ENCODE assay signal across 15 cellular contexts in genomic region chr6:64376394-64376793, GRCh38.
A peak's percentile ranks its signal among the peaks of the same experiment; 100 is the strongest.
DNase-seq lines count a peak whose midpoint lies in the region; ATAC-seq lines count a peak whose summit lies in the region.
"Had no signal": no experiment of that assay in that cellular context is flagged by ENCODE, and none has a peak within 500 bp of the region (broad histone marks: within the 10 kb centered on the region; RNA-seq: fewer than 3 reads in every experiment).

No MANE protein-coding gene starts in this region.

- H3K27me3 ChIP-seq in H7 (ENCODE audit: control insufficient read depth, insufficient read depth, low read length) = no peaks in the 10 kb centered on the region
- no peaks in the 10 kb centered on the region for H3K27me3 ChIP-seq in neuronal stem cell (ENCODE audit: control insufficient read depth in 3 of 3, insufficient read depth in 3 of 3, low read depth in 1 of 3, low read length in 3 of 3)

- H3K4me1 Mint-ChIP-seq in natural killer cell treated with Interleukin-12 subunit alpha and Interleukin-12 subunit beta and Interleukin-15 and Interleukin-18, amount 100 ng/mL, for 72 hours (ENCODE audit: low read depth in 2 of 2) = no peaks in the 10 kb centered on the region
- H3K4me1 Mint-ChIP-seq: IgD-negative memory B cell had no signal

- no peak overlapping the region for H3K27ac Mint-ChIP-seq in natural killer cell treated with Interleukin-12 subunit alpha and Interleukin-12 subunit beta and Interleukin-15 and Interleukin-18, amount 100 ng/mL, for 72 hours
- H3K27ac Mint-ChIP-seq: IgD-negative memory B cell had no signal

- no peak for ATAC-seq in HG03097 (IDR thresholded peaks at IDR 0.05; ENCODE audit: low FRiP score, unreplicated experiment)
- ATAC-seq in natural killer cell treated with Interleukin-12 subunit alpha and Interleukin-12 subunit beta and Interleukin-15 and Interleukin-18, amount 100 ng/mL, for 72 hours = no peak

- H2BK5ac ChIP-seq in neuronal stem cell (ENCODE audit: low read length) = no peak overlapping the region

- H3K36me3 ChIP-seq in H7 (replicated peaks; ENCODE audit: control insufficient read depth, insufficient read depth, low read length) (no peaks in the 10 kb centered on the region), neuronal stem cell (replicated peaks in 1 of 2; ENCODE audit: control insufficient read depth in 2 of 2, insufficient read depth in 2 of 2, low read length in 2 of 2) (no peaks in the 10 kb centered on the region)

- no peak overlapping the region for H4K8ac ChIP-seq in neuronal stem cell (ENCODE audit: low read depth, low read length)

- H3K9me3 ChIP-seq in neuronal stem cell (replicated peaks in 1 of 2; ENCODE audit: control insufficient read depth in 2 of 2, insufficient read depth in 1 of 2, low read depth in 1 of 2, low read length in 2 of 2) = peaks cover 0 to 3% of the 10 kb centered on the region in 2 donors

- no peak overlapping the region for H2BK120ac ChIP-seq in neuronal stem cell (ENCODE audit: low read depth, low read length)

- WGBS in neuronal stem cell (ENCODE audit: extremely low coverage in 2 of 2, insufficient read length in 2 of 2, insufficient replicate concordance in 1 of 2), 2 donors = no CpG with 5 or more reads among the region's 5 CpGs

- no peak overlapping the region for H3K4ac ChIP-seq in neuronal stem cell (ENCODE audit: low read length)

- peaks cover 0 to 6% of the 10 kb centered on the region in 2 donors for H3K4me1 ChIP-seq in neuronal stem cell (ENCODE audit: control insufficient read depth in 2 of 2, insufficient read depth in 1 of 2, low read depth in 1 of 2, low read length in 2 of 2)

- H3K9me3 Mint-ChIP-seq in natural killer cell treated with Interleukin-12 subunit alpha and Interleukin-12 subunit beta and Interleukin-15 and Interleukin-18, amount 100 ng/mL, for 72 hours = peaks cover 19% of the 10 kb centered on the region

- no peaks in the 10 kb centered on the region for H3K27me3 Mint-ChIP-seq in natural killer cell treated with Interleukin-12 subunit alpha and Interleukin-12 subunit beta and Interleukin-15 and Interleukin-18, amount 100 ng/mL, for 72 hours
- H3K27me3 Mint-ChIP-seq: IgD-negative memory B cell had no signal

- H3K4me2 ChIP-seq in neuronal stem cell (ENCODE audit: insufficient read depth, low read length, poor library complexity, severe bottlenecking) = no peak overlapping the region

- H3K27ac ChIP-seq in neuronal stem cell (replicated peaks; ENCODE audit: low read length) = peak overlapping the region; percentile 70
- H3K27ac ChIP-seq: RWPE1 had no signal

- no peak overlapping the region for H2BK15ac ChIP-seq in neuronal stem cell (ENCODE audit: low read length)

- no peak overlapping the region for H3K9ac ChIP-seq in neuronal stem cell (ENCODE audit: low read depth, low read length, poor library complexity)

- peaks cover 11% of the 10 kb centered on the region for H3K36me3 Mint-ChIP-seq in natural killer cell treated with Interleukin-12 subunit alpha and Interleukin-12 subunit beta and Interleukin-15 and Interleukin-18, amount 100 ng/mL, for 72 hours
- H3K36me3 Mint-ChIP-seq: IgD-negative memory B cell had no signal

- H3K4me3 Mint-ChIP-seq in natural killer cell treated with Interleukin-12 subunit alpha and Interleukin-12 subunit beta and Interleukin-15 and Interleukin-18, amount 100 ng/mL, for 72 hours = no peak overlapping the region
- H3K4me3 Mint-ChIP-seq: IgD-negative memory B cell had no signal

- peak overlapping the region; percentile 30 for H2AFZ ChIP-seq in neuronal stem cell (ENCODE audit: low read length)

- no peak overlapping the region for H3K4me3 ChIP-seq in H7 (ENCODE audit: insufficient read depth, low read depth, low read length)
- H3K4me3 ChIP-seq in neuronal stem cell (ENCODE audit: low read length in 2 of 2) = no peak overlapping the region

- no peak overlapping the region for H4K91ac ChIP-seq in neuronal stem cell (ENCODE audit: low read depth, low read length, poor library complexity)

- peak; percentile 4 for DNase-seq in H7
- DNase-seq in amniotic epithelial cell (ENCODE audit: low read depth) = peak; percentile 40
- DNase-seq in iPS-NIHi11 (ENCODE audit: low spot score) = peak; percentile 24
- DNase-seq in neuronal stem cell (ENCODE audit: low spot score) = peak; percentile 61
- no peak for DNase-seq in natural killer cell treated with Interleukin-12 subunit alpha and Interleukin-12 subunit beta and Interleukin-15 and Interleukin-18, amount 100 ng/mL, for 72 hours (ENCODE audit: low spot score)
- no peak for DNase-seq in stimulated activated CD4-positive, alpha-beta T cell treated with anti-CD3 and anti-CD28 coated beads, Interleukin-4, amount 100 ng/mL, for 24 hours
- DNase-seq: C1 segment of cervical spinal cord, GF-D8, Kasumi-1, NCI-H1105 treated with DMSO at 0.1 percent for 48 hours, NCI-H187 treated with DMSO at 0.1 percent for 48 hours, NCI-H69 had no signal

- no peak overlapping the region for H2BK12ac ChIP-seq in neuronal stem cell (ENCODE audit: low read length)

- no peak overlapping the region for H2AK5ac ChIP-seq in neuronal stem cell (ENCODE audit: low read depth, low read length)

- H3K14ac ChIP-seq in neuronal stem cell (ENCODE audit: low read length) = no peak overlapping the region

- no peaks in the 10 kb centered on the region for H3K79me1 ChIP-seq in neuronal stem cell (ENCODE audit: low read depth, low read length)

- no peak overlapping the region for H3K23ac ChIP-seq in neuronal stem cell (ENCODE audit: low read depth, low read length, poor library complexity)

- no peak overlapping the region for H3K18ac ChIP-seq in neuronal stem cell (ENCODE audit: low read length)

Comparison
In these comparisons a context has a peak if more than half of its experiments do, and no peak if none do; other contexts are left out.
1. DNase-seq: peak in H7 (single experiment), amniotic epithelial cell (single experiment), iPS-NIHi11 (single experiment) and neuronal stem cell (single experiment); none in natural killer cell treated with Interleukin-12 subunit alpha and Interleukin-12 subunit beta and Interleukin-15 and Interleukin-18, amount 100 ng/mL, for 72 hours (single experiment) and stimulated activated CD4-positive, alpha-beta T cell treated with anti-CD3 and anti-CD28 coated beads, Interleukin-4, amount 100 ng/mL, for 24 hours (single experiment).